ENCODE assay signal across 7 cellular contexts in the genomic region with DNA sequence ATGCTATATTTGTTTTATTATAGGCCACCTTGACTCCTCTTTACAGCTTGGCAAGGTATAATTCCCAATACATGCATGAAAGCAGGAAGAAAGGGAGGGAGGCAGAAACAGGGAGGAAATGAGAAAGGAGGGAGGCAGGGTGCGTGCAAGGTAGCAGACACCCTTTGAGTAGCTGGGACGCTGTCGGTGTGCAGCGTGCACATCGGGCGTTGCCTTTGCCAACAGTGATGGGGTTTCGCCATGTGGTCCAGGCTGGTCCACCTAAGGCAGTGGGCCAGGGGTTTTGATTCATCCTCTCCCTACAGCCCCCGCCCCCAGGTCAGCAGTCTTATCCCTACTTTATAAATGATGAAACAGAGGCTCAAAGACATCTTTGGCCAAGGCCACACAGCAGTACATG. TPM values are rescaled to one million over a fixed set of nuclear protein-coding genes. Genes with fewer than 3 reads are reported as not detected.
"Had no signal": no experiment of that assay in that cellular context is flagged by ENCODE, and none has a peak within 500 bp of the region (broad histone marks: within the 10 kb centered on the region; RNA-seq: fewer than 3 reads in every experiment).

No MANE protein-coding gene starts in this region.

- ATAC-seq: GM23338, HepG2 had no signal

- DNase-seq: H7, HCEC 1CT, KBM-7 had no signal

- H3K9me3 Mint-ChIP-seq: IgD-negative memory B cell had no signal

- H3K27ac Mint-ChIP-seq: GM23338, IgD-negative memory B cell had no signal

- H3K4me3 Mint-ChIP-seq: GM23338, IgD-negative memory B cell had no signal

- H3K4me2 ChIP-seq: GM23338 had no signal

- H2AFZ ChIP-seq: GM23338 had no signal

- H3K27ac ChIP-seq: HL-60 had no signal

- H3K4me3 ChIP-seq: GM23338 had no signal

- H3K4me1 Mint-ChIP-seq: IgD-negative memory B cell had no signal

RNA-seq across cellular contexts. Expression of gene PHF21B, which starts 25.0 kb away (rescaled TPM):
- total RNA-seq: HepG2 had no signal
- polyA plus RNA-seq: HepG2, IgD-negative memory B cell had no signal
